15 cellular contexts compared by ENCODE assay signal in genomic region chr1:206035027-206035426, GRCh38. TPM values are rescaled to one million over a fixed set of nuclear protein-coding genes. Genes with fewer than 3 reads are reported as not detected.
A peak's percentile ranks its signal among the peaks of the same experiment; 100 is the strongest.
DNase-seq lines count a peak whose midpoint lies in the region; ATAC-seq and TF ChIP-seq lines count a peak whose summit lies in the region.
"Had no signal": no experiment of that assay in that cellular context is flagged by ENCODE, and none has a peak within 500 bp of the region (broad histone marks: within the 10 kb centered on the region; RNA-seq: fewer than 3 reads in every experiment).

No MANE protein-coding gene starts in this region.

- ATAC-seq in CD4-positive, alpha-beta T cell (ENCODE audit: poor library complexity), result peak; percentile 43
- no peak for ATAC-seq in GM23338
- peak; percentile 58 for ATAC-seq in left lung
- ATAC-seq: body of pancreas had no signal

- H3K4me3 Mint-ChIP-seq in CD4-positive, alpha-beta T cell, result no peak overlapping the region
- no peak overlapping the region for H3K4me3 Mint-ChIP-seq in GM23338

- POLR2A ChIA-PET in CD4-positive, alpha-beta T cell (lab: Charles Lee), result interaction anchor here (0.6 to 1.2 kb wide), 2 partner anchors 14 to 58 kb away, joined by 3 read pairs; no protein-coding TSS in a partner anchor

- intact Hi-C loops in CD4-positive, alpha-beta T cell (cut with DNase I, micrococcal nuclease), result no loop called here
- intact Hi-C loops in left lung (cut with DNase I) (no loop called here), uterus (cut with DNase I; ENCODE audit: low total_unique reads) (no loop called here)

- H3K36me3 Mint-ChIP-seq in CD4-positive, alpha-beta T cell (ENCODE audit: low read depth), result no peaks in the 10 kb centered on the region
- no peaks in the 10 kb centered on the region for H3K36me3 Mint-ChIP-seq in GM23338 (ENCODE audit: low read depth)
- H3K36me3 Mint-ChIP-seq: CD8-positive, alpha-beta memory T cell had no signal

- CTCF ChIA-PET in CD4-positive, alpha-beta T cell (lab: Charles Lee), result interaction anchor here (1.5 kb wide), 1 partner anchor 19 kb away, joined by 3 read pairs; no protein-coding TSS in a partner anchor

- H3K4me1 ChIP-seq in GM23338 (ENCODE audit: insufficient read depth) (peaks cover 19% of the 10 kb centered on the region), left lung (peaks cover 0 to 17% of the 10 kb centered on the region in 2 donors), tibial nerve (no peaks in the 10 kb centered on the region), uterus (no peaks in the 10 kb centered on the region)
- H3K4me1 ChIP-seq: body of pancreas had no signal

- no peaks in the 10 kb centered on the region for H3K79me2 ChIP-seq in GM23338 (replicated peaks; ENCODE audit: insufficient read depth)

- no peak overlapping the region for H3K4me3 ChIP-seq in GM23338
- no peak overlapping the region for H3K4me3 ChIP-seq in left lung
- no peak overlapping the region for H3K4me3 ChIP-seq in tibial nerve
- no peak overlapping the region for H3K4me3 ChIP-seq in uterus
- H3K4me3 ChIP-seq: body of pancreas, MG63, SJSA1 had no signal

- H3F3A ChIP-seq in GM23338 (replicated peaks; ENCODE audit: low read depth), result no peaks in the 10 kb centered on the region

- TF ChIP-seq POLR2A in tibial nerve (IDR thresholded peaks at IDR 0.05) (no peak), uterus (IDR thresholded peaks at IDR 0.05) (no peak)

- no peaks in the 10 kb centered on the region for H4K20me1 ChIP-seq in GM23338 (replicated peaks; ENCODE audit: insufficient read depth)

- DNase-seq in CD4-positive, alpha-beta T cell, result no peak
- DNase-seq in GM23338 (ENCODE audit: low spot score) (no peak), NCI-H69 (lab: John Stamatoyannopoulos, UW) (peak; percentile 66), left lung (peak in 1 of 2 donors; percentile 49), tibial nerve (ENCODE audit: low spot score in 2 of 2) (no peak), uterus (no peak), SIG-M5 treated with dmso at 0.1 percent for 504 hours (lab: John Stamatoyannopoulos, UW; ENCODE audit: unreplicated experiment) (no peak), NOMO-1 treated with dmso at 0.1 percent for 144 hours (lab: John Stamatoyannopoulos, UW; ENCODE audit: unreplicated experiment) (no peak)
- DNase-seq: body of pancreas; CD8-positive, alpha-beta memory T cell; islet precursor cell; MG63 had no signal

- H3K4me2 ChIP-seq in GM23338, result no peak overlapping the region

- H3K27ac ChIP-seq in CD4-positive, alpha-beta T cell (ENCODE audit: low read depth, low read length), result no peak overlapping the region
- H3K27ac ChIP-seq in GM23338 (ENCODE audit: low read depth), result no peak overlapping the region
- peak overlapping the region in 1 of 2 donors; percentile 41 for H3K27ac ChIP-seq in left lung
- no peak overlapping the region for H3K27ac ChIP-seq in tibial nerve
- H3K27ac ChIP-seq in uterus, result no peak overlapping the region
- H3K27ac ChIP-seq: body of pancreas, SJSA1 had no signal

- H3K9me3 Mint-ChIP-seq in CD4-positive, alpha-beta T cell, result no peaks in the 10 kb centered on the region
- H3K9me3 Mint-ChIP-seq in GM23338, result no peaks in the 10 kb centered on the region
- H3K9me3 Mint-ChIP-seq: CD8-positive, alpha-beta memory T cell had no signal

- H3K4me1 Mint-ChIP-seq in CD4-positive, alpha-beta T cell (ENCODE audit: low read depth), result peaks cover 25% of the 10 kb centered on the region
- peaks cover 19% of the 10 kb centered on the region for H3K4me1 Mint-ChIP-seq in GM23338

- WGBS in tibial nerve, 2 donors, result 60 to 70% methylated on average over 5 of the region's 5 CpGs

- H3K27me3 Mint-ChIP-seq in CD4-positive, alpha-beta T cell, result peaks cover 4% of the 10 kb centered on the region
- peaks cover 6% of the 10 kb centered on the region for H3K27me3 Mint-ChIP-seq in GM23338 (ENCODE audit: insufficient read depth, low read depth, poor library complexity)

- no peaks in the 10 kb centered on the region for H3K9me3 ChIP-seq in CD4-positive, alpha-beta T cell (ENCODE audit: control insufficient read depth, low read length)
- H3K9me3 ChIP-seq in left lung (no peaks in the 10 kb centered on the region), tibial nerve (no peaks in the 10 kb centered on the region), uterus (no peaks in the 10 kb centered on the region)
- H3K9me3 ChIP-seq: body of pancreas, MG63 had no signal

- no peak for TF ChIP-seq EP300 in tibial nerve (IDR thresholded peaks at IDR 0.05)

- H3K9me2 ChIP-seq in GM23338 (ENCODE audit: insufficient read depth), result no peaks in the 10 kb centered on the region

- peak overlapping the region; percentile 83; the same call in 1 of the 2 replicates for H2AFZ ChIP-seq in GM23338

- H3K27me3 ChIP-seq in CD4-positive, alpha-beta T cell (ENCODE audit: control insufficient read depth, insufficient read depth, low read length), result no peaks in the 10 kb centered on the region
- no peaks in the 10 kb centered on the region for H3K27me3 ChIP-seq in GM23338 (ENCODE audit: insufficient read depth)
- peaks cover 0 to 5% of the 10 kb centered on the region in 2 donors for H3K27me3 ChIP-seq in left lung
- peaks cover 0 to 30% of the 10 kb centered on the region in 2 donors for H3K27me3 ChIP-seq in tibial nerve
- no peaks in the 10 kb centered on the region for H3K27me3 ChIP-seq in uterus

- H3K36me3 ChIP-seq in GM23338 (ENCODE audit: insufficient read depth) (no peaks in the 10 kb centered on the region), left lung (no peaks in the 10 kb centered on the region), tibial nerve (no peaks in the 10 kb centered on the region), uterus (no peaks in the 10 kb centered on the region)
- H3K36me3 ChIP-seq: MG63, SJSA1 had no signal

- H3K27ac Mint-ChIP-seq in CD4-positive, alpha-beta T cell, result no peak overlapping the region
- no peak overlapping the region for H3K27ac Mint-ChIP-seq in GM23338

- no peak for TF ChIP-seq CTCF in CD4-positive, alpha-beta T cell (IDR thresholded peaks at IDR 0.05)
- no peak for TF ChIP-seq CTCF in GM23338 (conservative IDR thresholded peaks at IDR 0.05; ENCODE audit: low read depth in 2 of 2)
- no peak for TF ChIP-seq CTCF in left lung (IDR thresholded peaks at IDR 0.05)
- no peak for TF ChIP-seq CTCF in tibial nerve (IDR thresholded peaks at IDR 0.05)
- TF ChIP-seq CTCF in uterus (IDR thresholded peaks at IDR 0.05), result no peak

TF ChIP-seq in GM23338, 12 proteins besides CTCF, POLR2A, EP300 and RAD21:
- TF ChIP-seq ZNF114 (CRISPR knock-in tag; IDR thresholded peaks at IDR 0.05), result no peak

RNA-seq across cellular contexts. Expression of gene CTSE, which starts 11.3 kb away (rescaled TPM):
- total RNA-seq in CD4-positive, alpha-beta T cell, result not detected
- not detected in 2 replicates for total RNA-seq in GM23338 (2014; rRNA removed; shearing (Covaris generic))
- polyA plus RNA-seq in GM23338 (2016; fragmentation: Nextera tagmentation; extraction: Ambion mirVana), result not detected in 2 replicates
- total RNA-seq in left lung (100 to 1,000 TPM; 191 to 624 TPM), tibial nerve (not detected), uterus (under 1 TPM in 1 of 4 donors, not detected in 3; 0.21 TPM)
- total RNA-seq: CD8-positive, alpha-beta memory T cell; fibroblast of lung; H4; SJSA1 had no signal
- polyA plus RNA-seq: CD8-positive, alpha-beta memory T cell; fibroblast of lung had no signal

RNA-seq across cellular contexts. Expression of gene RHEX, which starts 17.9 kb away (rescaled TPM):
- total RNA-seq in CD4-positive, alpha-beta T cell, result not detected
- not detected in 2 replicates for total RNA-seq in GM23338 (2014; rRNA removed; shearing (Covaris generic))
- not detected in 2 replicates for polyA plus RNA-seq in GM23338 (2016; fragmentation: Nextera tagmentation; extraction: Ambion mirVana)
- 1 to 10 TPM; 1.1 to 2.4 TPM for total RNA-seq in left lung
- 1 to 10 TPM in 2 of 4 donors, not detected in 2; 1.2 to 4.8 TPM for total RNA-seq in tibial nerve
- 1 to 10 TPM in 3 of 4 donors, not detected in 1; 3.6 to 6.4 (median 5.6) TPM for total RNA-seq in uterus
- total RNA-seq: CD8-positive, alpha-beta memory T cell; fibroblast of lung; H4; SJSA1 had no signal
- polyA plus RNA-seq: CD8-positive, alpha-beta memory T cell; fibroblast of lung had no signal

RNA-seq across cellular contexts. Expression of gene RAB7B, which starts 31.8 kb away (rescaled TPM):
- under 1 TPM in 1 of 2 experiments, not detected in 1; 0.08 TPM for total RNA-seq in CD4-positive, alpha-beta T cell
- not detected in 2 replicates for total RNA-seq in GM23338 (2014; rRNA removed; shearing (Covaris generic))
- polyA plus RNA-seq in GM23338 (2016; fragmentation: Nextera tagmentation; extraction: Ambion mirVana), result not detected in 2 replicates
- total RNA-seq in left lung (10 to 100 TPM; 13.4 to 14.2 TPM), tibial nerve (1 to 10 TPM in 2 of 4 donors, under 1 TPM in 2; 0.78 to 2.4 (median 1.3) TPM), uterus (10 to 100 TPM in 2 of 4 donors, 1 to 10 TPM in 1, under 1 TPM in 1; 0.26 to 22.5 (median 8.0) TPM)
- polyA plus RNA-seq: CD8-positive, alpha-beta memory T cell had no signal

Comparison
In these comparisons a context has a peak if more than half of its experiments do, and no peak if none do; other contexts are left out.
1. RNA of gene CTSE, which starts 11.3 kb away (total RNA-seq): 191 to 624 TPM in left lung; 0.21 TPM in uterus, not detected in CD4-positive, alpha-beta T cell, not detected in GM23338 and not detected in tibial nerve; every median in the first group is over 100 times any median in the second.